Comparison of ENCODE assay signal across 22 cellular contexts in genomic region chr10:89085153-89085552, GRCh38.
DNase-seq lines count a peak whose midpoint lies in the region; ATAC-seq, FAIRE-seq and TF ChIP-seq lines count a peak whose summit lies in the region.
"Had no signal": no experiment of that assay in that cellular context is flagged by ENCODE, and none has a peak within 500 bp of the region (broad histone marks: within the 10 kb centered on the region; RNA-seq: fewer than 3 reads in every experiment).

No MANE protein-coding gene starts in this region.

- H3K27me3 Mint-ChIP-seq in MCF 10A (ENCODE audit: insufficient read depth, unreplicated experiment), result no peaks in the 10 kb centered on the region

- no peak overlapping the region for H3K27ac ChIP-seq in breast epithelium
- peak overlapping the region; percentile 50 for H3K27ac ChIP-seq in KOPT-K1 (ENCODE audit: low read depth, low read length, poor library complexity, severe bottlenecking)
- no peak overlapping the region for H3K27ac ChIP-seq in GM12878 (ENCODE audit: control insufficient read depth, insufficient read depth)
- no peak overlapping the region for H3K27ac ChIP-seq in upper lobe of right lung
- H3K27ac ChIP-seq: cardiac muscle cell, epithelial cell of prostate, gastroesophageal sphincter, SJSA1 had no signal

- TF ChIP-seq CTCF in MCF 10A (IDR thresholded peaks at IDR 0.05; ENCODE audit: unreplicated experiment) (no peak), breast epithelium (IDR thresholded peaks at IDR 0.05) (no peak), GM12878 (IDR thresholded peaks at IDR 0.05 in 2 of 3, conservative IDR thresholded peaks at IDR 0.05 in 1 of 3; ENCODE audit: control insufficient read depth in 2 of 3, extremely low read depth in 1 of 3, insufficient read depth in 1 of 3, low read depth in 3 of 3, low read length in 3 of 3) (no peak), upper lobe of right lung (IDR thresholded peaks at IDR 0.05) (no peak)

- H3K4me2 ChIP-seq in GM12878 (ENCODE audit: control insufficient read depth, insufficient read depth), result no peak overlapping the region

- CTCF ChIA-PET in MCF 10A (lab: Yijun Ruan, JAX), result no interaction called here
- CTCF ChIA-PET in GM12878 (lab: Yijun Ruan, JAX), result interaction anchor here (0.8 to 1.6 kb wide), 4 partner anchors 11 to 150 kb away, joined by 3 to 6 read pairs (median 4); no protein-coding TSS in a partner anchor

- H3K79me2 ChIP-seq in GM12878 (ENCODE audit: control insufficient read depth, insufficient read depth, low read length), result no peaks in the 10 kb centered on the region

- intact Hi-C loops in MCF 10A (cut with micrococcal nuclease) (no loop called here), breast epithelium (cut with DNase I; ENCODE audit: low total_unique reads) (no loop called here), GM12878 (cut with micrococcal nuclease; ENCODE audit: unreplicated experiment) (no loop called here), upper lobe of right lung (cut with DNase I) (no loop called here)

- no peak for TF ChIP-seq RAD21 in GM12878 (IDR thresholded peaks at IDR 0.05; ENCODE audit: insufficient read depth, low read depth, low read length)

- ATAC-seq in GM12878, result peak; percentile 25; the same call in 2 of the 3 replicates
- ATAC-seq in upper lobe of right lung, result peak; percentile 51
- ATAC-seq in GM18909 (IDR thresholded peaks at IDR 0.05; ENCODE audit: poor library complexity, unreplicated experiment), result no peak
- ATAC-seq: gastroesophageal sphincter had no signal

- no peak overlapping the region for H3K27ac Mint-ChIP-seq in MCF 10A (ENCODE audit: low read depth, unreplicated experiment)
- H3K27ac Mint-ChIP-seq: activated T-helper 2 cell treated with anti-CD3 and anti-CD28 coated beads, Interferon-gamma antibody, Interleukin-2, Interleukin-4, amounts not matched to agents 10 μg/mL and 5 μg/mL and 100 μg/mL, durations not matched to agents 14 hours and 24 hours and 36 hours had no signal

- SMC1A ChIA-PET in GM12878 (lab: Charles Lee; ENCODE audit: uncharacterized antibody, unreplicated experiment), result interaction anchor here (1.5 kb wide), 1 partner anchor 8 kb away, joined by 3 read pairs; no protein-coding TSS in a partner anchor

- H3K4me3 ChIP-seq in breast epithelium (no peak overlapping the region), GM12878 (no peak overlapping the region), upper lobe of right lung (no peak overlapping the region)
- H3K4me3 ChIP-seq: cardiac muscle cell, dorsolateral prefrontal cortex, gastroesophageal sphincter, mucosa of descending colon, right atrium auricular region, SJSA1 had no signal

- H3K4me1 ChIP-seq in breast epithelium (no peaks in the 10 kb centered on the region), GM12878 (ENCODE audit: control insufficient read depth, insufficient read depth, low read length) (peaks cover 7% of the 10 kb centered on the region; the same call in 1 of the 2 replicates), upper lobe of right lung (peaks cover 3% of the 10 kb centered on the region)
- H3K4me1 ChIP-seq: right atrium auricular region had no signal

- no peak overlapping the region for H2AFZ ChIP-seq in GM12878 (ENCODE audit: control insufficient read depth, low read depth, low read length)

- POLR2A ChIA-PET in MCF 10A (lab: Yijun Ruan, JAX) (no interaction called here), GM12878 (lab: Charles Lee) (interaction anchor here (0.6 to 1.1 kb wide), 2 partner anchors 92 to 262 kb away, joined by 3 to 4 read pairs; no protein-coding TSS in a partner anchor)

- no peak for FAIRE-seq in GM12878 (lab: Jason Lieb, UNC)
- FAIRE-seq: HTR-8/SVneo had no signal

- H4K20me1 ChIP-seq in GM12878 (ENCODE audit: control insufficient read depth, insufficient read depth), result no peaks in the 10 kb centered on the region

- no peaks in the 10 kb centered on the region for H3K36me3 ChIP-seq in breast epithelium
- H3K36me3 ChIP-seq in KOPT-K1 (ENCODE audit: insufficient read depth, low read length), result no peaks in the 10 kb centered on the region
- no peaks in the 10 kb centered on the region for H3K36me3 ChIP-seq in GM12878 (ENCODE audit: control insufficient read depth in 2 of 2, insufficient read depth in 2 of 2, low read length in 1 of 2)
- H3K36me3 ChIP-seq in upper lobe of right lung, result no peaks in the 10 kb centered on the region
- H3K36me3 ChIP-seq: cardiac muscle cell, gastroesophageal sphincter, right atrium auricular region, SJSA1 had no signal

- BruUV-seq in MCF 10A (replicated peaks; lab: Mats Ljungman, UMichigan) (no TSS peak), GM12878 (replicated peaks; lab: Mats Ljungman, UMichigan) (no TSS peak)

- H3K9me3 ChIP-seq in breast epithelium, result no peaks in the 10 kb centered on the region
- H3K9me3 ChIP-seq in KOPT-K1 (ENCODE audit: insufficient read depth, low read length, poor library complexity, severe bottlenecking), result no peaks in the 10 kb centered on the region
- H3K9me3 ChIP-seq in GM12878 (replicated peaks; ENCODE audit: control insufficient read depth, insufficient read depth, low read length), result no peaks in the 10 kb centered on the region
- no peaks in the 10 kb centered on the region for H3K9me3 ChIP-seq in upper lobe of right lung
- H3K9me3 ChIP-seq: gastroesophageal sphincter, mucosa of descending colon, right atrium auricular region, SJSA1 had no signal

- H3K9ac ChIP-seq in GM12878 (ENCODE audit: control insufficient read depth, insufficient read depth, low read length), result no peak overlapping the region

- TF ChIP-seq POLR2A in breast epithelium (IDR thresholded peaks at IDR 0.05) (no peak), GM12878 (IDR thresholded peaks at IDR 0.05; ENCODE audit: low read depth, low read length) (no peak)

- RAD21 ChIA-PET in GM12878 (lab: Charles Lee; ENCODE audit: unreplicated experiment), result no interaction called here

- no peaks in the 10 kb centered on the region for H3K36me3 Mint-ChIP-seq in MCF 10A (ENCODE audit: insufficient read depth, unreplicated experiment)

- no peak overlapping the region for H3K4me3 Mint-ChIP-seq in MCF 10A (ENCODE audit: unreplicated experiment)

- TF ChIP-seq EP300 in GM12878 (IDR thresholded peaks at IDR 0.05; ENCODE audit: borderline replicate concordance in 1 of 2, control insufficient read depth in 1 of 2, low read depth in 2 of 2, low read length in 2 of 2), result no peak

- in situ Hi-C loops in GM12878 (cut with MboI), result no loop called here

- peak; percentile 8 for DNase-seq in MCF 10A (ENCODE audit: unreplicated experiment)
- no peak for DNase-seq in breast epithelium (ENCODE audit: low spot score in 2 of 2)
- no peak for DNase-seq in GM12878 (ENCODE audit: low read depth, low spot score)
- DNase-seq in upper lobe of right lung, result no peak
- no peak for DNase-seq in DMS 273 treated with DMSO at 0.1 percent for 48 hours (lab: John Stamatoyannopoulos, UW)
- no peak for DNase-seq in DMS153 (lab: John Stamatoyannopoulos, UW)
- DNase-seq: activated CD4-positive, CD25-positive, alpha-beta regulatory T cell; dorsolateral prefrontal cortex; mucosa of descending colon; NCI-H524; stimulated activated CD4-positive, alpha-beta T cell treated with anti-CD3 and anti-CD28 coated beads, Interleukin-15, amount 100 ng/mL, for 24 hours; stimulated activated naive CD4-positive, alpha-beta T cell treated with Interleukin-2 at 50 U/mL for 16 hours; T-helper 2 cell had no signal

- H3K27me3 ChIP-seq in breast epithelium, result no peaks in the 10 kb centered on the region
- H3K27me3 ChIP-seq in GM12878 (replicated peaks in 1 of 2; ENCODE audit: control insufficient read depth in 2 of 2, insufficient read depth in 2 of 2, low read length in 1 of 2), result no peaks in the 10 kb centered on the region
- no peaks in the 10 kb centered on the region for H3K27me3 ChIP-seq in upper lobe of right lung
- H3K27me3 ChIP-seq: cardiac muscle cell, dorsolateral prefrontal cortex, gastroesophageal sphincter, right atrium auricular region, SJSA1 had no signal

- no peaks in the 10 kb centered on the region for H3K4me1 Mint-ChIP-seq in MCF 10A (ENCODE audit: insufficient read depth, unreplicated experiment)

- H3K9me3 Mint-ChIP-seq in MCF 10A (ENCODE audit: unreplicated experiment), result no peaks in the 10 kb centered on the region
- H3K9me3 Mint-ChIP-seq: activated T-helper 2 cell treated with anti-CD3 and anti-CD28 coated beads, Interferon-gamma antibody, Interleukin-2, Interleukin-4, amounts not matched to agents 10 μg/mL and 5 μg/mL and 100 μg/mL, durations not matched to agents 14 hours and 24 hours and 36 hours had no signal

- WGBS in GM12878 (ENCODE audit: insufficient coverage, insufficient replicate concordance, low lambda C conversion rate, missing lambda C conversion rate), result 77% methylated on average over 4 of the region's 4 CpGs

TF ChIP-seq in GM12878, 131 proteins besides CTCF, POLR2A, EP300 and RAD21 (continues in another document):
- TF ChIP-seq HSF1 (IDR thresholded peaks at IDR 0.05; ENCODE audit: low read depth, low read length), result no peak
